ENCODE assay signal across 8 cellular contexts in genomic region chr17:40099627-40100418, GRCh38. TPM values are rescaled to one million over a fixed set of nuclear protein-coding genes. Genes with fewer than 3 reads are reported as not detected.
A peak's percentile ranks its signal among the peaks of the same experiment; 100 is the strongest.
DNase-seq lines count a peak whose midpoint lies in the region; ATAC-seq, FAIRE-seq and TF ChIP-seq lines count a peak whose summit lies in the region.

No MANE protein-coding gene starts in this region.

- H3K4me3 Mint-ChIP-seq in activated CD8-positive, alpha-beta memory T cell treated with anti-CD3 and anti-CD28 coated beads, Interleukin-2, amount 10 ng/mL, durations not matched to agents 7 days and 5 days: peak overlapping the region; percentile 73
- H3K4me3 Mint-ChIP-seq in activated CD8-positive, alpha-beta T cell treated with anti-CD3 and anti-CD28 coated beads for 36 hours: peak overlapping the region; percentile 85

- H3K36me3 ChIP-seq in small intestine (ENCODE audit: control insufficient read depth in 2 of 2, insufficient read depth in 2 of 2, low read length in 2 of 2): peaks cover 0 to 9% of the 10 kb centered on the region in 2 donors

- peak overlapping the region; percentile 96 for H3K27ac ChIP-seq in small intestine (ENCODE audit: low read depth in 1 of 2, low read length in 1 of 2)

- POLR2A ChIA-PET in activated CD8-positive, alpha-beta T cell treated with anti-CD3 and anti-CD28 coated beads for 36 hours (lab: Charles Lee): interaction anchor here (0.6 to 8.2 kb wide), 10 partner anchors 9 to 48 kb away, joined by 3 to 93 read pairs (median 4); partner anchors contain the start of genes MED24 and THRA

- peak overlapping the region; percentile 85 for H3K27ac Mint-ChIP-seq in activated CD8-positive, alpha-beta memory T cell treated with anti-CD3 and anti-CD28 coated beads, Interleukin-2, amount 10 ng/mL, durations not matched to agents 7 days and 5 days
- H3K27ac Mint-ChIP-seq in activated CD8-positive, alpha-beta T cell treated with anti-CD3 and anti-CD28 coated beads for 36 hours: peak overlapping the region; percentile 90

- DNase-seq in activated CD8-positive, alpha-beta memory T cell treated with anti-CD3 and anti-CD28 coated beads, Interleukin-2, amount 10 ng/mL, durations not matched to agents 7 days and 5 days: no peak
- DNase-seq in activated CD8-positive, alpha-beta memory T cell treated with anti-CD3 and anti-CD28 coated beads, Interleukin-2, amount 50 U/mL, for 48 hours: no peak
- DNase-seq in activated CD8-positive, alpha-beta T cell treated with anti-CD3 and anti-CD28 coated beads for 36 hours: no peak
- DNase-seq in left ventricle myocardium superior (no peak), small intestine (no peak), SW480 (ENCODE audit: low spot score) (no peak)

- H3K36me3 Mint-ChIP-seq in activated CD8-positive, alpha-beta memory T cell treated with anti-CD3 and anti-CD28 coated beads, Interleukin-2, amount 10 ng/mL, durations not matched to agents 7 days and 5 days: peaks cover 16% of the 10 kb centered on the region
- peaks cover 37% of the 10 kb centered on the region for H3K36me3 Mint-ChIP-seq in activated CD8-positive, alpha-beta T cell treated with anti-CD3 and anti-CD28 coated beads for 36 hours (ENCODE audit: low read depth)

- H3K27me3 ChIP-seq in small intestine (ENCODE audit: control insufficient read depth in 2 of 2, insufficient read depth in 2 of 2, low read length in 2 of 2): no peaks in the 10 kb centered on the region

- ATAC-seq in activated CD8-positive, alpha-beta memory T cell treated with anti-CD3 and anti-CD28 coated beads, Interleukin-2, amount 10 ng/mL, durations not matched to agents 7 days and 5 days: no peak
- ATAC-seq in activated CD8-positive, alpha-beta T cell treated with anti-CD3 and anti-CD28 coated beads for 36 hours: no peak
- ATAC-seq in left ventricle myocardium superior: peak; percentile 2
- ATAC-seq in HG03354 (IDR thresholded peaks at IDR 0.05; ENCODE audit: poor library complexity, severe bottlenecking, unreplicated experiment): no peak
- no peak for ATAC-seq in HG02763 (IDR thresholded peaks at IDR 0.05; ENCODE audit: unreplicated experiment)

- no peaks in the 10 kb centered on the region for H3K27me3 Mint-ChIP-seq in activated CD8-positive, alpha-beta memory T cell treated with anti-CD3 and anti-CD28 coated beads, Interleukin-2, amount 10 ng/mL, durations not matched to agents 7 days and 5 days
- H3K27me3 Mint-ChIP-seq in activated CD8-positive, alpha-beta T cell treated with anti-CD3 and anti-CD28 coated beads for 36 hours: no peaks in the 10 kb centered on the region

- no peak for TF ChIP-seq CTCF in activated CD8-positive, alpha-beta T cell treated with anti-CD3 and anti-CD28 coated beads for 36 hours (IDR thresholded peaks at IDR 0.05)

- FAIRE-seq in small intestine (lab: Jason Lieb, UNC): no peak

- H3K4me1 Mint-ChIP-seq in activated CD8-positive, alpha-beta memory T cell treated with anti-CD3 and anti-CD28 coated beads, Interleukin-2, amount 10 ng/mL, durations not matched to agents 7 days and 5 days: peaks cover 88% of the 10 kb centered on the region
- H3K4me1 Mint-ChIP-seq in activated CD8-positive, alpha-beta T cell treated with anti-CD3 and anti-CD28 coated beads for 36 hours (ENCODE audit: low read depth): peaks cover 75% of the 10 kb centered on the region

- H3K4me1 ChIP-seq in small intestine (ENCODE audit: control insufficient read depth in 2 of 2, insufficient read depth in 1 of 2, low read depth in 1 of 2, low read length in 1 of 2): peaks cover 11 to 24% of the 10 kb centered on the region in 2 donors

- intact Hi-C loops in activated CD8-positive, alpha-beta T cell treated with anti-CD3 and anti-CD28 coated beads for 36 hours (cut with micrococcal nuclease): no loop called here
- intact Hi-C loops in left ventricle myocardium superior (cut with micrococcal nuclease): no loop called here

- WGBS in small intestine, 3 donors: 1 to 3% (median 3%) methylated on average over 30 to 31 of the region's 31 CpGs

- no peaks in the 10 kb centered on the region for H3K9me3 Mint-ChIP-seq in activated CD8-positive, alpha-beta memory T cell treated with anti-CD3 and anti-CD28 coated beads, Interleukin-2, amount 10 ng/mL, durations not matched to agents 7 days and 5 days (ENCODE audit: low read depth)
- H3K9me3 Mint-ChIP-seq in activated CD8-positive, alpha-beta T cell treated with anti-CD3 and anti-CD28 coated beads for 36 hours: no peaks in the 10 kb centered on the region

- CTCF ChIA-PET in activated CD8-positive, alpha-beta memory T cell treated with anti-CD3 and anti-CD28 coated beads, Interleukin-2, amount 10 ng/mL, durations not matched to agents 7 days and 5 days (lab: Charles Lee): interaction anchor here (0.9 to 9.5 kb wide), 15 partner anchors 10 to 188 kb away, joined by 3 to 164 read pairs (median 4); partner anchors contain the start of genes CASC3 and CDC6
- CTCF ChIA-PET in activated CD8-positive, alpha-beta T cell treated with anti-CD3 and anti-CD28 coated beads for 36 hours (lab: Charles Lee): interaction anchor here (0.7 to 9.5 kb wide), 12 partner anchors 12 to 73 kb away, joined by 3 to 136 read pairs (median 6); partner anchors contain the start of gene MED24

- peak overlapping the region; percentile 66 to 68 for H3K4me3 ChIP-seq in small intestine (ENCODE audit: low read depth in 1 of 2, low read length in 2 of 2)

- H3K9me3 ChIP-seq in small intestine (ENCODE audit: control insufficient read depth, low read depth): no peaks in the 10 kb centered on the region

RNA-seq across cellular contexts. Expression of gene NR1D1, which starts 0.6 kb away (rescaled TPM):
- total RNA-seq in activated CD8-positive, alpha-beta memory T cell treated with anti-CD3 and anti-CD28 coated beads, Interleukin-2, amount 10 ng/mL, durations not matched to agents 7 days and 5 days: 1 to 10 TPM; 3.3 to 4.8 TPM
- total RNA-seq in activated CD8-positive, alpha-beta T cell treated with anti-CD3 and anti-CD28 coated beads for 36 hours: 1 to 10 TPM; 6.0 to 6.5 TPM
- 21.5 TPM for total RNA-seq in left ventricle myocardium superior
- 10 to 100 TPM in 2 of 3 donors, 1 to 10 TPM in 1; 8.5 to 25.1 (median 15.7) TPM for polyA plus RNA-seq in small intestine

RNA-seq across cellular contexts. Expression of gene MSL1, which starts 21.9 kb away (rescaled TPM):
- 10 to 100 TPM; 91.4 to 94.7 TPM for total RNA-seq in activated CD8-positive, alpha-beta memory T cell treated with anti-CD3 and anti-CD28 coated beads, Interleukin-2, amount 10 ng/mL, durations not matched to agents 7 days and 5 days
- 10 to 100 TPM; 69.0 to 70.1 TPM for total RNA-seq in activated CD8-positive, alpha-beta T cell treated with anti-CD3 and anti-CD28 coated beads for 36 hours
- 49.1 TPM for total RNA-seq in left ventricle myocardium superior
- 10 to 100 TPM; 53.1 to 81.6 (median 57.0) TPM for polyA plus RNA-seq in small intestine

RNA-seq across cellular contexts. Expression of gene THRA, which starts 37.1 kb away (rescaled TPM):
- total RNA-seq in activated CD8-positive, alpha-beta memory T cell treated with anti-CD3 and anti-CD28 coated beads, Interleukin-2, amount 10 ng/mL, durations not matched to agents 7 days and 5 days: 1 to 10 TPM; 5.9 to 8.3 TPM
- total RNA-seq in activated CD8-positive, alpha-beta T cell treated with anti-CD3 and anti-CD28 coated beads for 36 hours: 10 to 100 TPM; 11.1 to 13.8 TPM
- total RNA-seq in left ventricle myocardium superior: 98.1 TPM
- 10 to 100 TPM; 22.4 to 50.7 (median 36.0) TPM for polyA plus RNA-seq in small intestine

RNA-seq across cellular contexts. Expression of gene CASC3, which starts 40.5 kb away (rescaled TPM):
- 10 to 100 TPM; 89.8 to 90.5 TPM for total RNA-seq in activated CD8-positive, alpha-beta memory T cell treated with anti-CD3 and anti-CD28 coated beads, Interleukin-2, amount 10 ng/mL, durations not matched to agents 7 days and 5 days
- total RNA-seq in activated CD8-positive, alpha-beta T cell treated with anti-CD3 and anti-CD28 coated beads for 36 hours: 10 to 100 TPM; 75.1 to 75.6 TPM
- total RNA-seq in left ventricle myocardium superior: 48.1 TPM
- 10 to 100 TPM; 24.2 to 36.9 (median 28.6) TPM for polyA plus RNA-seq in small intestine

RNA-seq across cellular contexts. Expression of gene MED24, which starts 45.6 kb away (rescaled TPM):
- total RNA-seq in activated CD8-positive, alpha-beta memory T cell treated with anti-CD3 and anti-CD28 coated beads, Interleukin-2, amount 10 ng/mL, durations not matched to agents 7 days and 5 days: 100 to 1,000 TPM in 1 of 2 experiments, 10 to 100 TPM in 1; 98.0 to 107 TPM
- total RNA-seq in activated CD8-positive, alpha-beta T cell treated with anti-CD3 and anti-CD28 coated beads for 36 hours: 10 to 100 TPM; 90.2 to 96.4 TPM
- 56.9 TPM for total RNA-seq in left ventricle myocardium superior
- polyA plus RNA-seq in small intestine: 10 to 100 TPM; 43.0 to 64.6 (median 49.6) TPM
